Comparison of ENCODE assay signal across 1 cellular context in genomic region chr12:93653079-93653478, GRCh38.
TF ChIP-seq lines count a peak whose summit lies in the region.

No MANE protein-coding gene starts in this region.

TF ChIP-seq in K562, 482 proteins besides CTCF, POLR2A, EP300 and RAD21 (continued from another document):
- TF ChIP-seq E2F6 (IDR thresholded peaks at IDR 0.05; ENCODE audit: borderline replicate concordance in 1 of 2, extremely low read depth in 1 of 2, insufficient read depth in 1 of 2, insufficient read length in 1 of 2, low read depth in 1 of 2, low read length in 1 of 2, poor library complexity in 1 of 2, severe bottlenecking in 1 of 2) = no peak
- TF ChIP-seq, protein P1, sequence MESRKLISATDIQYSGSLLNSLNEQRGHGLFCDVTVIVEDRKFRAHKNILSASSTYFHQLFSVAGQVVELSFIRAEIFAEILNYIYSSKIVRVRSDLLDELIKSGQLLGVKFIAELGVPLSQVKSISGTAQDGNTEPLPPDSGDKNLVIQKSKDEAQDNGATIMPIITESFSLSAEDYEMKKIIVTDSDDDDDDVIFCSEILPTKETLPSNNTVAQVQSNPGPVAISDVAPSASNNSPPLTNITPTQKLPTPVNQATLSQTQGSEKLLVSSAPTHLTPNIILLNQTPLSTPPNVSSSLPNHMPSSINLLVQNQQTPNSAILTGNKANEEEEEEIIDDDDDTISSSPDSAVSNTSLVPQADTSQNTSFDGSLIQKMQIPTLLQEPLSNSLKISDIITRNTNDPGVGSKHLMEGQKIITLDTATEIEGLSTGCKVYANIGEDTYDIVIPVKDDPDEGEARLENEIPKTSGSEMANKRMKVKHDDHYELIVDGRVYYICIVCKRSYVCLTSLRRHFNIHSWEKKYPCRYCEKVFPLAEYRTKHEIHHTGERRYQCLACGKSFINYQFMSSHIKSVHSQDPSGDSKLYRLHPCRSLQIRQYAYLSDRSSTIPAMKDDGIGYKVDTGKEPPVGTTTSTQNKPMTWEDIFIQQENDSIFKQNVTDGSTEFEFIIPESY (CRISPR knock-in tag; IDR thresholded peaks at IDR 0.05) = no peak
- TF ChIP-seq NFE2 (IDR thresholded peaks at IDR 0.05; ENCODE audit: low read depth) = no peak
